ENCODE assay signal across 25 cellular contexts in genomic region chr19:7704280-7705060, GRCh38. TPM values are rescaled to one million over a fixed set of nuclear protein-coding genes. Genes with fewer than 3 reads are reported as not detected.
DNase-seq lines count a peak whose midpoint lies in the region; ATAC-seq and TF ChIP-seq lines count a peak whose summit lies in the region.
"Had no signal": no experiment of that assay in that cellular context is flagged by ENCODE, and none has a peak within 500 bp of the region (broad histone marks: within the 10 kb centered on the region; RNA-seq: fewer than 3 reads in every experiment).

No MANE protein-coding gene starts in this region.

- H3K4me3 ChIP-seq in HEK293 (ENCODE audit: low read depth, low read length): no peak overlapping the region
- H3K4me3 ChIP-seq: body of pancreas, mucosa of descending colon, Peyer's patch had no signal

- CTCF ChIA-PET in CD4-positive, alpha-beta T cell (lab: Charles Lee): interaction anchor here (1.3 to 1.6 kb wide), 2 partner anchors 24 to 136 kb away, joined by 6 to 7 read pairs; partner anchors contain the start of gene TRAPPC5
- CTCF ChIA-PET in HEK293 (lab: Yijun Ruan, JAX): interaction anchor here (0.7 kb wide), 1 partner anchor 166 kb away, joined by 4 read pairs; no protein-coding TSS in a partner anchor

- H3K4me1 ChIP-seq in HEK293 (ENCODE audit: control insufficient read depth, insufficient read depth, low read length): no peaks in the 10 kb centered on the region
- H3K4me1 ChIP-seq: body of pancreas, Caco-2 had no signal

- no peak for DNase-seq in CD4-positive, alpha-beta T cell
- no peak for DNase-seq in naive thymus-derived CD8-positive, alpha-beta T cell
- DNase-seq in A172 (ENCODE audit: low spot score): no peak
- DNase-seq: activated CD4-positive, alpha-beta T cell treated with anti-CD3 and anti-CD28 coated beads for 1 hour; activated effector memory CD4-positive, alpha-beta T cell treated with anti-CD3 and anti-CD28 coated beads, Interleukin-2, amount 50 U/mL, for 16 hours; body of pancreas; Caco-2; cerebellar nuclear complex; DND-41; H9; kidney; mucosa of descending colon; NCI-H1048; NCI-H187; NCI-H526; Peyer's patch; SIG-M5; SW 1271 had no signal

- no peak for ATAC-seq in CD4-positive, alpha-beta T cell (ENCODE audit: poor library complexity)
- ATAC-seq in naive thymus-derived CD8-positive, alpha-beta T cell: no peak
- no peak for ATAC-seq in HG03457 (IDR thresholded peaks at IDR 0.05; ENCODE audit: unreplicated experiment)
- ATAC-seq: body of pancreas, mucosa of descending colon had no signal

- H3K27me3 ChIP-seq in CD4-positive, alpha-beta T cell (ENCODE audit: control insufficient read depth, insufficient read depth, low read length): no peaks in the 10 kb centered on the region
- H3K27me3 ChIP-seq: Peyer's patch had no signal

- H3K4me3 Mint-ChIP-seq in CD4-positive, alpha-beta T cell: no peak overlapping the region
- peak overlapping the region in 2 of 10 donors; percentile 9 to 30 for H3K4me3 Mint-ChIP-seq in naive thymus-derived CD8-positive, alpha-beta T cell
- H3K4me3 Mint-ChIP-seq: H9, neural crest cell, type B pancreatic cell had no signal

- H3K27ac ChIP-seq in CD4-positive, alpha-beta T cell (ENCODE audit: low read depth, low read length): no peak overlapping the region
- H3K27ac ChIP-seq in HEK293 (ENCODE audit: extremely low read depth, low read depth, low read length): no peak overlapping the region
- H3K27ac ChIP-seq: body of pancreas had no signal

- peak overlapping the region; percentile 97 for H3K27ac Mint-ChIP-seq in CD4-positive, alpha-beta T cell
- peak overlapping the region; percentile 75 to 99 (median 98) for H3K27ac Mint-ChIP-seq in naive thymus-derived CD8-positive, alpha-beta T cell
- H3K27ac Mint-ChIP-seq: progenitor cell of endocrine pancreas, type B pancreatic cell had no signal

- H3K4me1 Mint-ChIP-seq in CD4-positive, alpha-beta T cell (ENCODE audit: low read depth): peaks cover 43% of the 10 kb centered on the region
- H3K4me1 Mint-ChIP-seq in naive thymus-derived CD8-positive, alpha-beta T cell: peaks cover 25 to 74% (median 69%) of the 10 kb centered on the region in 4 donors
- H3K4me1 Mint-ChIP-seq: neural crest cell had no signal

- no peaks in the 10 kb centered on the region for H3K36me3 ChIP-seq in HEK293 (ENCODE audit: control insufficient read depth in 2 of 2, insufficient read depth in 1 of 2, low read length in 2 of 2)
- H3K36me3 ChIP-seq: Peyer's patch had no signal

- no peak for TF ChIP-seq CTCF in CD4-positive, alpha-beta T cell (IDR thresholded peaks at IDR 0.05)
- no peak for TF ChIP-seq CTCF in HEK293 (tag by site-specific recombination; IDR thresholded peaks at IDR 0.05)

- POLR2A ChIA-PET in CD4-positive, alpha-beta T cell (lab: Charles Lee): interaction anchor here (1.1 to 3.1 kb wide), 3 partner anchors 15 to 24 kb away, joined by 3 to 29 read pairs (median 4); partner anchors contain the start of gene TRAPPC5
- POLR2A ChIA-PET in HEK293 (lab: Yijun Ruan, JAX): no interaction called here
- POLR2A ChIA-PET in naive thymus-derived CD8-positive, alpha-beta T cell (lab: Charles Lee): interaction anchor here (0.7 to 2.9 kb wide), 4 partner anchors 16 to 57 kb away, joined by 3 to 29 read pairs (median 8); partner anchors contain the start of gene TRAPPC5

- no peaks in the 10 kb centered on the region for H3K36me3 Mint-ChIP-seq in CD4-positive, alpha-beta T cell (ENCODE audit: low read depth)
- H3K36me3 Mint-ChIP-seq in naive thymus-derived CD8-positive, alpha-beta T cell: no peaks in the 10 kb centered on the region
- H3K36me3 Mint-ChIP-seq: type B pancreatic cell had no signal

- no peaks in the 10 kb centered on the region for H3K9me3 ChIP-seq in CD4-positive, alpha-beta T cell (ENCODE audit: control insufficient read depth, low read length)
- no peaks in the 10 kb centered on the region for H3K9me3 ChIP-seq in HEK293 (ENCODE audit: control insufficient read depth, insufficient read depth, low read depth, low read length)
- H3K9me3 ChIP-seq: body of pancreas, Caco-2, mucosa of descending colon, Peyer's patch had no signal

- H3K9me3 Mint-ChIP-seq in CD4-positive, alpha-beta T cell: no peaks in the 10 kb centered on the region
- no peaks in the 10 kb centered on the region for H3K9me3 Mint-ChIP-seq in naive thymus-derived CD8-positive, alpha-beta T cell
- H3K9me3 Mint-ChIP-seq: H9, neural crest cell, type B pancreatic cell had no signal

- peaks cover 4% of the 10 kb centered on the region for H3K27me3 Mint-ChIP-seq in CD4-positive, alpha-beta T cell
- no peaks in the 10 kb centered on the region for H3K27me3 Mint-ChIP-seq in naive thymus-derived CD8-positive, alpha-beta T cell

- intact Hi-C loops in CD4-positive, alpha-beta T cell (cut with DNase I, micrococcal nuclease): loop anchor here in 1 of 2 experiments (2.0 kb wide), 1 partner anchor 14 kb away; no protein-coding TSS in a partner anchor

TF ChIP-seq in HEK293, 187 proteins besides CTCF, POLR2A, EP300 and RAD21:
- TF ChIP-seq ZXDB (tag by site-specific recombination; IDR thresholded peaks at IDR 0.05) (no peak), ZNF768 (tag by site-specific recombination; IDR thresholded peaks at IDR 0.05) (peak; percentile 91; the same call in 1 of the 2 replicates)
TF ChIP-seq in HEK293: peak in this region for 1.

RNA-seq across cellular contexts. Expression of gene FCER2, which starts 2.5 kb away (rescaled TPM):
- not detected for total RNA-seq in CD4-positive, alpha-beta T cell
- total RNA-seq in naive thymus-derived CD8-positive, alpha-beta T cell: 1 to 10 TPM; 1.7 to 2.3 TPM
- polyA plus RNA-seq in naive thymus-derived CD8-positive, alpha-beta T cell: under 1 TPM in 2 of 3 donors, not detected in 1; 0.23 to 0.38 TPM
- not detected in 2 replicates for total RNA-seq in A172 (2014; rRNA removed; shearing (Covaris generic))
- total RNA-seq: body of pancreas, Caco-2, endothelial cell of umbilical vein, H9, lower leg skin, neural crest cell, progenitor cell of endocrine pancreas had no signal
- polyA plus RNA-seq: endothelial cell of umbilical vein had no signal

RNA-seq across cellular contexts. Expression of gene TRAPPC5, which starts 23.8 kb away (rescaled TPM):
- total RNA-seq in CD4-positive, alpha-beta T cell: 10 to 100 TPM; 41.3 to 43.4 TPM
- 10 to 100 TPM; 66.5 to 71.8 TPM for total RNA-seq in naive thymus-derived CD8-positive, alpha-beta T cell
- 100 to 1,000 TPM; 154 to 208 (median 170) TPM for polyA plus RNA-seq in naive thymus-derived CD8-positive, alpha-beta T cell
- total RNA-seq in A172 (2014; rRNA removed; shearing (Covaris generic)): 118 and 176 TPM in 2 replicates

RNA-seq across cellular contexts. Expression of gene CLEC4G, which starts 27.4 kb away (rescaled TPM):
- not detected for total RNA-seq in CD4-positive, alpha-beta T cell
- not detected for total RNA-seq in naive thymus-derived CD8-positive, alpha-beta T cell
- not detected for polyA plus RNA-seq in naive thymus-derived CD8-positive, alpha-beta T cell
- total RNA-seq in A172 (2014; rRNA removed; shearing (Covaris generic)): not detected in 2 replicates
- total RNA-seq: Caco-2, endothelial cell of umbilical vein, H9, neural crest cell, progenitor cell of endocrine pancreas had no signal
- polyA plus RNA-seq: endothelial cell of umbilical vein had no signal

RNA-seq across cellular contexts. Expression of gene MCEMP1, which starts 27.6 kb away (rescaled TPM):
- total RNA-seq in CD4-positive, alpha-beta T cell: under 1 TPM in 1 of 2 experiments, not detected in 1; 0.38 TPM
- total RNA-seq in naive thymus-derived CD8-positive, alpha-beta T cell: not detected
- polyA plus RNA-seq in naive thymus-derived CD8-positive, alpha-beta T cell: under 1 TPM in 1 of 3 donors, not detected in 2; 0.12 TPM
- total RNA-seq in A172 (2014; rRNA removed; shearing (Covaris generic)): not detected in 2 replicates
- total RNA-seq: body of pancreas, Caco-2, endothelial cell of umbilical vein, H9, lower leg skin, neural crest cell, Peyer's patch, progenitor cell of endocrine pancreas had no signal
- polyA plus RNA-seq: endothelial cell of umbilical vein had no signal

RNA-seq across cellular contexts. Expression of gene RETN, which starts 35.6 kb away (rescaled TPM):
- total RNA-seq in CD4-positive, alpha-beta T cell: not detected
- not detected for total RNA-seq in naive thymus-derived CD8-positive, alpha-beta T cell
- polyA plus RNA-seq in naive thymus-derived CD8-positive, alpha-beta T cell: 10 to 100 TPM in 1 of 3 donors, 1 to 10 TPM in 2; 6.5 to 12.8 (median 8.7) TPM
- not detected in 2 replicates for total RNA-seq in A172 (2014; rRNA removed; shearing (Covaris generic))
- total RNA-seq: body of pancreas, Caco-2, endothelial cell of umbilical vein, H9, lower leg skin, mucosa of descending colon, neural crest cell, Peyer's patch, progenitor cell of endocrine pancreas had no signal
- polyA plus RNA-seq: endothelial cell of umbilical vein had no signal
